Comparison of ENCODE assay signal across 8 cellular contexts in genomic region chr17:35373532-35373983, GRCh38. TPM values are rescaled to one million over a fixed set of nuclear protein-coding genes. Genes with fewer than 3 reads are reported as not detected.
DNase-seq lines count a peak whose midpoint lies in the region; ATAC-seq and TF ChIP-seq lines count a peak whose summit lies in the region.

TSS of gene SLFN11 (minus strand) at chr17:35373621. CDS start at chr17:35363807, 9,814 bp downstream.

- peaks cover 10% of the 10 kb centered on the region for H3K36me3 Mint-ChIP-seq in chondrocyte (ENCODE audit: low read depth)

- H3K9me3 Mint-ChIP-seq in chondrocyte (ENCODE audit: low read depth) = peaks cover 24% of the 10 kb centered on the region

- TF ChIP-seq CTCF in chondrocyte (IDR thresholded peaks at IDR 0.05) = no peak

- H3K9ac ChIP-seq in BLaER1 = peak within 1 kb of the TSS; percentile 91

- peaks cover 43% of the 10 kb centered on the region for H3K4me1 ChIP-seq in BLaER1

- H3K36me3 ChIP-seq in BLaER1 = peaks cover 23% of the 10 kb centered on the region

- peak within 1 kb of the TSS; percentile 99 for H3K27ac Mint-ChIP-seq in chondrocyte (ENCODE audit: unreplicated experiment)

- DNase-seq in NCI-H187 (lab: John Stamatoyannopoulos, UW) (peak; percentile 48 to 67), chondrocyte (ENCODE audit: low spot score) (peak; percentile 78)
- DNase-seq in activated CD4-positive, alpha-beta T cell treated with anti-CD3 and anti-CD28 coated beads for 4 hours = peak; percentile 91 to 93
- DNase-seq in stimulated activated CD4-positive, alpha-beta T cell treated with anti-CD3 and anti-CD28 coated beads, Interleukin-1b, Interleukin-23, amount 100 ng/mL, for 4 hours (ENCODE audit: low read depth in 2 of 2) = peak; percentile 82 to 88

- peak within 1 kb of the TSS; percentile 83 for H3K4me3 ChIP-seq in BLaER1

- H3K27me3 ChIP-seq in BLaER1 (no peaks in the 10 kb centered on the region), layer of hippocampus (ENCODE audit: control insufficient read depth, insufficient read depth, low read length) (no peaks in the 10 kb centered on the region)

- H3K4me3 Mint-ChIP-seq in chondrocyte (ENCODE audit: unreplicated experiment) = peak within 1 kb of the TSS; percentile 91

- ATAC-seq in GM21390 (IDR thresholded peaks at IDR 0.05; ENCODE audit: unreplicated experiment) (peak; percentile 60), GM19351 (IDR thresholded peaks at IDR 0.05; ENCODE audit: unreplicated experiment) (no peak)

- peaks cover 15% of the 10 kb centered on the region for H4K20me1 ChIP-seq in BLaER1

- H3K27me3 Mint-ChIP-seq in chondrocyte (ENCODE audit: low read depth) = peaks cover 52% of the 10 kb centered on the region

- H3K9me3 ChIP-seq in BLaER1 = peaks cover 22% of the 10 kb centered on the region

- H3K27ac ChIP-seq in BLaER1 (peak within 1 kb of the TSS; percentile 93), layer of hippocampus (ENCODE audit: low read depth, low read length) (peak within 1 kb of the TSS; percentile 86)

- peak within 1 kb of the TSS; percentile 81 for H3K4me2 ChIP-seq in BLaER1

- peaks cover 29% of the 10 kb centered on the region for H3K4me1 Mint-ChIP-seq in chondrocyte (ENCODE audit: low read depth)

RNA-seq across cellular contexts. Expression of gene SLFN11, which starts in this region (rescaled TPM):
- 15.2 to 19.0 TPM (median 18.2 TPM) in 3 replicates for total RNA-seq in chondrocyte
